Comparison of ENCODE assay signal across 8 cellular contexts in the genomic region with DNA sequence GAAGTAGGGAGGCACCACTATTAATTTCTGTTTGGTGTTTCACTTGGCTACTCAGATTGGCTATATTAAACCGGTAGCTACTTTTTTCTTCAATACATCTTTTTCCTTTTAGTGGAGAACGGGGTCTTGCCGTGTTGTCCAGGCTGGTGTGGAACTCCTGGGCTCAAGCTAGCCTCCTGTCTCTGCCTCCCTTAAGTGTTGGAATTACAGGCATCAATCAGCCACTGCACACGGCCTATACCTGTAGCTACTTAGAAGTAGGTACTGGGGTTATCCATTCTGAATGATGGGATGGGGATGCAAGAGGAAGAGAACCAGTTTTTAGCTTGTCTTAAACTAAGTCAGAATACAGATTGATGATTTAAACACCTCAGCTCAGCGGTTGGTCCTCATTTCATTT. TPM values are rescaled to one million over a fixed set of nuclear protein-coding genes. Genes with fewer than 3 reads are reported as not detected.
A peak's percentile ranks its signal among the peaks of the same experiment; 100 is the strongest.
DNase-seq lines count a peak whose midpoint lies in the region; ATAC-seq and TF ChIP-seq lines count a peak whose summit lies in the region.

No MANE protein-coding gene starts in this region.

- H3K4me3 ChIP-seq in kidney epithelial cell (ENCODE audit: low read depth, low read length) (peak overlapping the region; percentile 84), thymus (ENCODE audit: low read length) (peak overlapping the region; percentile 99)

- CTCF ChIA-PET in activated CD8-positive, alpha-beta memory T cell treated with anti-CD3 and anti-CD28 coated beads, Interleukin-2, amount 10 ng/mL, durations not matched to agents 7 days and 5 days (lab: Charles Lee), result interaction anchor here (0.8 to 9.1 kb wide), 13 partner anchors 11 to 270 kb away, joined by 3 to 92 read pairs (median 4); a partner anchor contains a TSS

- H3K4me1 ChIP-seq in thymus (ENCODE audit: control insufficient read depth, insufficient read depth, low read length), result peaks cover 14% of the 10 kb centered on the region

- TF ChIP-seq CTCF in kidney epithelial cell (IDR thresholded peaks at IDR 0.05; ENCODE audit: insufficient read depth, low read length, poor library complexity, severe bottlenecking), result no peak

- H3K9me3 Mint-ChIP-seq in activated CD8-positive, alpha-beta memory T cell treated with anti-CD3 and anti-CD28 coated beads, Interleukin-2, amount 10 ng/mL, durations not matched to agents 7 days and 5 days (ENCODE audit: low read depth), result no peaks in the 10 kb centered on the region
- H3K9me3 Mint-ChIP-seq in activated naive CD8-positive, alpha-beta T cell (ENCODE audit: low read depth), result no peaks in the 10 kb centered on the region

- peak overlapping the region; percentile 94 for H3K27ac Mint-ChIP-seq in activated CD8-positive, alpha-beta memory T cell treated with anti-CD3 and anti-CD28 coated beads, Interleukin-2, amount 10 ng/mL, durations not matched to agents 7 days and 5 days
- H3K27ac Mint-ChIP-seq in activated naive CD8-positive, alpha-beta T cell, result peak overlapping the region; percentile 91

- H3K36me3 Mint-ChIP-seq in activated CD8-positive, alpha-beta memory T cell treated with anti-CD3 and anti-CD28 coated beads, Interleukin-2, amount 10 ng/mL, durations not matched to agents 7 days and 5 days, result peaks cover 31% of the 10 kb centered on the region
- peaks cover 14% of the 10 kb centered on the region for H3K36me3 Mint-ChIP-seq in activated naive CD8-positive, alpha-beta T cell

- no peak for ATAC-seq in activated CD8-positive, alpha-beta memory T cell treated with anti-CD3 and anti-CD28 coated beads, Interleukin-2, amount 10 ng/mL, durations not matched to agents 7 days and 5 days
- no peak for ATAC-seq in HG03175 (IDR thresholded peaks at IDR 0.05; ENCODE audit: unreplicated experiment)

- H3K27me3 Mint-ChIP-seq in activated CD8-positive, alpha-beta memory T cell treated with anti-CD3 and anti-CD28 coated beads, Interleukin-2, amount 10 ng/mL, durations not matched to agents 7 days and 5 days, result no peaks in the 10 kb centered on the region
- no peaks in the 10 kb centered on the region for H3K27me3 Mint-ChIP-seq in activated naive CD8-positive, alpha-beta T cell

- no peak for DNase-seq in activated CD8-positive, alpha-beta memory T cell treated with anti-CD3 and anti-CD28 coated beads, Interleukin-2, amount 10 ng/mL, durations not matched to agents 7 days and 5 days
- no peak for DNase-seq in activated CD8-positive, alpha-beta memory T cell treated with anti-CD3 and anti-CD28 coated beads, Interleukin-2, amount 50 U/mL, for 48 hours
- DNase-seq in kidney epithelial cell (ENCODE audit: low read depth), result no peak
- DNase-seq in activated gamma-delta T cell (lab: John Stamatoyannopoulos, UW), result no peak
- no peak for DNase-seq in NCI-H526 (lab: John Stamatoyannopoulos, UW)

- H3K27me3 ChIP-seq in kidney epithelial cell (ENCODE audit: control insufficient read depth, insufficient read depth, low read length), result no peaks in the 10 kb centered on the region
- no peaks in the 10 kb centered on the region for H3K27me3 ChIP-seq in thymus (ENCODE audit: control insufficient read depth, insufficient read depth)

- WGBS in thymus, result 51% methylated on average over 5 of the region's 5 CpGs

- peak overlapping the region; percentile 43 for H3K27ac ChIP-seq in thymus (ENCODE audit: low read depth)

- H3K36me3 ChIP-seq in kidney epithelial cell (ENCODE audit: control insufficient read depth, insufficient read depth, low read length) (no peaks in the 10 kb centered on the region), thymus (ENCODE audit: control insufficient read depth, insufficient read depth) (peaks cover 7% of the 10 kb centered on the region)

- peaks cover 49% of the 10 kb centered on the region for H3K4me1 Mint-ChIP-seq in activated CD8-positive, alpha-beta memory T cell treated with anti-CD3 and anti-CD28 coated beads, Interleukin-2, amount 10 ng/mL, durations not matched to agents 7 days and 5 days
- peaks cover 48% of the 10 kb centered on the region for H3K4me1 Mint-ChIP-seq in activated naive CD8-positive, alpha-beta T cell (ENCODE audit: low read depth)

- H3K4me3 Mint-ChIP-seq in activated CD8-positive, alpha-beta memory T cell treated with anti-CD3 and anti-CD28 coated beads, Interleukin-2, amount 10 ng/mL, durations not matched to agents 7 days and 5 days, result peak overlapping the region; percentile 96
- peak overlapping the region; percentile 100 for H3K4me3 Mint-ChIP-seq in activated naive CD8-positive, alpha-beta T cell

- no peaks in the 10 kb centered on the region for H3K9me3 ChIP-seq in thymus (ENCODE audit: control insufficient read depth)

RNA-seq across cellular contexts. Expression of a gene that starts 1.7 kb away (rescaled TPM):
- total RNA-seq in activated CD8-positive, alpha-beta memory T cell treated with anti-CD3 and anti-CD28 coated beads, Interleukin-2, amount 10 ng/mL, durations not matched to agents 7 days and 5 days, result 100 to 1,000 TPM; 201 to 244 TPM
- total RNA-seq in kidney epithelial cell, result 120 and 127 TPM in 2 replicates
- 150 TPM for polyA plus RNA-seq in thymus
